Comparison of ENCODE assay signal across 25 cellular contexts in the genomic region with DNA sequence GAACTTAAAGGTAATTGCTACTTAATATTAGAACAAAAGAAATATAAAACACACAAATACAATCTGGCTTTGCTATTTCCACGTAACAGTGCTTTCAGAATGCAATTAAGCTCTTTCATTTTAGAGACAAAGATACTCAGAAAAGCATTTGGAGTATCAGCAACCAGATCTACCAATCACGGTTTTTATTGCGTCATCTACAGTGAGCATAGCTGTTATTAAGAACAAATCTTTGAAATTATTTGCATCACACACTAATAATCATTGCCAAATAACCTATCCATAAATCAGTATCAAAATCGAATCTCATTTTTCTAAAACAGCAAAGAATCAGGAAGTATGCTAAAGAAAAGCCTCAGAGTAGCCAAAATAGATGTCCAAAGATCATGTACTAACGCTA. TPM values are rescaled to one million over a fixed set of nuclear protein-coding genes. Genes with fewer than 3 reads are reported as not detected.
"Had no signal": no experiment of that assay in that cellular context is flagged by ENCODE, and none has a peak within 500 bp of the region (broad histone marks: within the 10 kb centered on the region; RNA-seq: fewer than 3 reads in every experiment).

No MANE protein-coding gene starts in this region.

- ATAC-seq: PC-3, Right ventricle myocardium inferior had no signal

- H3K9me3 ChIP-seq: Peyer's patch, SJCRH30 had no signal

- H3K36me3 ChIP-seq: Peyer's patch, SJCRH30 had no signal

- H3K4me3 Mint-ChIP-seq: T-helper 1 cell treated with Interleukin-12 subunit alpha and Interleukin-12 subunit beta and Interleukin-4 antibody, amounts not matched to agents 30 μg/mL and 1 μg/mL, for 36 hours had no signal

- H3K9me3 Mint-ChIP-seq: T-helper 1 cell treated with Interleukin-12 subunit alpha and Interleukin-12 subunit beta and Interleukin-4 antibody, amounts not matched to agents 30 μg/mL and 1 μg/mL, for 36 hours had no signal

- H3K27ac Mint-ChIP-seq: T-helper 1 cell treated with Interleukin-12 subunit alpha and Interleukin-12 subunit beta and Interleukin-4 antibody, amounts not matched to agents 30 μg/mL and 1 μg/mL, for 36 hours had no signal

- H3K27me3 ChIP-seq: Peyer's patch, SJCRH30 had no signal

- H3K4me3 ChIP-seq: Peyer's patch, SJCRH30, SK-N-MC had no signal

- DNase-seq: Kasumi-1, MM.1S, NCI-H1092 treated with DMSO at 0.1 percent for 48 hours, NCI-H1436, NCI-H187, NCI-H2029, NCI-H2081 treated with DMSO at 0.1 percent for 48 hours, NCI-H226, NCI-H446, NCI-H510A, NCI-H524 treated with DMSO at 0.1 percent for 48 hours, NCI-H69, NCI-H774, PC-3, Peyer's patch, SHP77 treated with DMSO at 0.1 percent for 48 hours, SJCRH30 had no signal

- H3K27ac ChIP-seq: KMS-11, Peyer's patch, SJCRH30, SK-N-MC had no signal

- H3K4me1 ChIP-seq: Peyer's patch, SJCRH30 had no signal

RNA-seq across cellular contexts. Expression of gene GARIN2, which starts 26.9 kb away (rescaled TPM):
- total RNA-seq: HT1080, M059J, OCI-LY7, PC-3, Right ventricle myocardium inferior, RPMI7951, SJCRH30 had no signal
